Comparison of ENCODE assay signal across 16 cellular contexts in the genomic region with DNA sequence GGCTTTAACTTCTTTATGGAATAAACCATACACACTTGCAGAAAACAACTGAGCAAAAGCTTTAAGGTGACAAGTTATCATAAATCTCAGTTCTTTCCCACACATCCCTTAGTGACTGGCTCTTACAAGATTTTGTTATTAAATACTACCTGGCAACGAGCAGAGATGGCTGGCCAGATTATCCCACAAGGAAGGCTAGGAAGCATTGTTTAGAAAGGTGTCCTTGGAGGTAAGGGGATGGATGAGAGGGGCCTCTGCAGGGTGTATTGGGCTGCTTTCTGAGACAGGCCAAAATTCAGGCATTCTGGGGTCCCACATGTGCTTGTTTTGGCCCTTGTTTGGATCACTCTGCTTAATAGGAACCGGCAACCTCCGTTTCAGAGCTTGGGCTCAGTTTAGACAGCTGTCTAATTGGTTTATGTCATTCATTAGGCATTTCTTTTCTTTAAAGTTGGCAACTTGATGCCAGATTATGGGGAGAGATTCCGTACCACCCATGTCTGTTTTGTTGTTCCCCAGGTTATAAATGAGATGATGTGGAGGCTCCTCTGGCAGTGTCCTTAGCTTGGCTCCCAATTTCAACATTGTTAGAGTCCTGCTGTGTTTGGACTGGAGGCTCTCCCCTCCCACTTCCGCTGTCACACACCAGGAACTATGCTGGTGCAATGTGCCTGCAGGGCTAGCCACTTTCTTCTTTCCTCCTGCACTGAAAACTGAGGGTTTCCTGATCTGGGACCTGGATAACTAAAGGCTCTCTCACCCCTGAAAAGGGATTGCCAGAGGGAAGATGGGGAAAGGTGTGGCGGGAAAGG.
DNase-seq lines count a peak whose midpoint lies in the region; ATAC-seq and TF ChIP-seq lines count a peak whose summit lies in the region.
"Had no signal": no experiment of that assay in that cellular context is flagged by ENCODE, and none has a peak within 500 bp of the region (broad histone marks: within the 10 kb centered on the region; RNA-seq: fewer than 3 reads in every experiment).

No MANE protein-coding gene starts in this region.

- H3K4me2 ChIP-seq in GM23338 (no peak overlapping the region), mammary epithelial cell (ENCODE audit: insufficient read depth, low read depth, low read length) (peak overlapping the region; percentile 54), trophoblast cell (ENCODE audit: low read length) (no peak overlapping the region)
- H3K4me2 ChIP-seq: BLaER1 had no signal

- H2BK120ac ChIP-seq in trophoblast cell (ENCODE audit: insufficient read depth, low read length, poor library complexity) = no peak overlapping the region

- H3K27me3 ChIP-seq in GM23338 (ENCODE audit: insufficient read depth) (no peaks in the 10 kb centered on the region), mammary epithelial cell (ENCODE audit: insufficient read depth, low read length) (no peaks in the 10 kb centered on the region), trophoblast cell (ENCODE audit: insufficient read depth, low read length) (no peaks in the 10 kb centered on the region)
- H3K27me3 ChIP-seq: BLaER1, stomach had no signal

- peak overlapping the region; percentile 36 for H4K12ac ChIP-seq in trophoblast cell (ENCODE audit: low read depth, low read length)

- ATAC-seq in GM23338 = no peak
- ATAC-seq in HG02885 (IDR thresholded peaks at IDR 0.05; ENCODE audit: poor library complexity, unreplicated experiment) = no peak
- ATAC-seq in HG03196 (IDR thresholded peaks at IDR 0.05; ENCODE audit: unreplicated experiment) = no peak
- ATAC-seq: heart right ventricle; left ventricle myocardium superior; natural killer cell treated with Interleukin-12 subunit alpha and Interleukin-12 subunit beta and Interleukin-15 and Interleukin-18, amount 100 ng/mL, for 72 hours had no signal

- in situ Hi-C loops in mammary epithelial cell (cut with MboI; ENCODE audit: low sequenced_read_pairs in 2 of 2) (no loop called here), KBM-7 (cut with MboI; ENCODE audit: low pct_unique_long_range_greater_than_20kb, low sequenced_read_pairs) (no loop called here)

- H3K27ac ChIP-seq in GM23338 (ENCODE audit: low read depth) = no peak overlapping the region
- H3K27ac ChIP-seq in mammary epithelial cell (ENCODE audit: insufficient read depth, low read depth, low read length) = peak overlapping the region; percentile 72
- no peak overlapping the region for H3K27ac ChIP-seq in trophoblast cell (ENCODE audit: low read depth, low read length)
- H3K27ac ChIP-seq: BLaER1, heart right ventricle had no signal

- no peaks in the 10 kb centered on the region for H3K27me3 Mint-ChIP-seq in GM23338 (ENCODE audit: insufficient read depth, low read depth, poor library complexity)

- peaks cover 13% of the 10 kb centered on the region for H3K4me1 ChIP-seq in GM23338 (ENCODE audit: insufficient read depth)
- peaks cover 29% of the 10 kb centered on the region for H3K4me1 ChIP-seq in mammary epithelial cell (ENCODE audit: insufficient read depth, low read length)
- peaks cover 2 to 8% of the 10 kb centered on the region in 2 experiments for H3K4me1 ChIP-seq in trophoblast cell (ENCODE audit: control insufficient read depth in 1 of 2, insufficient read depth in 2 of 2, low read length in 2 of 2)
- H3K4me1 ChIP-seq: BLaER1, heart right ventricle, stomach had no signal

- H4K8ac ChIP-seq in trophoblast cell (ENCODE audit: low read depth, low read length) = peak overlapping the region; percentile 27

- H3K9ac ChIP-seq in mammary epithelial cell (ENCODE audit: insufficient read depth, low read length) (peak overlapping the region; percentile 53), trophoblast cell (ENCODE audit: low read length) (no peak overlapping the region)
- H3K9ac ChIP-seq: BLaER1 had no signal

- H4K20me1 ChIP-seq in GM23338 (replicated peaks; ENCODE audit: insufficient read depth) (no peaks in the 10 kb centered on the region), mammary epithelial cell (ENCODE audit: insufficient read depth, low read length) (no peaks in the 10 kb centered on the region)
- H4K20me1 ChIP-seq: BLaER1 had no signal

- no peak overlapping the region for H2BK5ac ChIP-seq in trophoblast cell (ENCODE audit: low read depth, low read length, poor library complexity)

- no peaks in the 10 kb centered on the region for H3K36me3 Mint-ChIP-seq in GM23338 (ENCODE audit: low read depth)
- H3K36me3 Mint-ChIP-seq: natural killer cell treated with Interleukin-12 subunit alpha and Interleukin-12 subunit beta and Interleukin-15 and Interleukin-18, amount 100 ng/mL, for 72 hours had no signal

- no peak overlapping the region for H3K4me3 Mint-ChIP-seq in GM23338
- H3K4me3 Mint-ChIP-seq: natural killer cell treated with Interleukin-12 subunit alpha and Interleukin-12 subunit beta and Interleukin-15 and Interleukin-18, amount 100 ng/mL, for 72 hours had no signal

- H3K27ac Mint-ChIP-seq in GM23338 = no peak overlapping the region
- H3K27ac Mint-ChIP-seq: natural killer cell treated with Interleukin-12 subunit alpha and Interleukin-12 subunit beta and Interleukin-15 and Interleukin-18, amount 100 ng/mL, for 72 hours had no signal

- H3K4ac ChIP-seq in trophoblast cell (ENCODE audit: low read depth, low read length) = no peak overlapping the region

- dilution Hi-C loops in mammary epithelial cell (cut with HindIII; ENCODE audit: low sequenced_read_pairs) = loop anchor here (5.0 kb wide), 1 partner anchor 49 kb away; no protein-coding TSS in a partner anchor

- BruUV-seq in mammary epithelial cell (replicated peaks; lab: Mats Ljungman, UMichigan) = TSS peak; percentile 61

- H3K79me1 ChIP-seq in trophoblast cell (ENCODE audit: low read length) = no peaks in the 10 kb centered on the region

- no peaks in the 10 kb centered on the region for H3F3A ChIP-seq in GM23338 (replicated peaks; ENCODE audit: low read depth)

- H3K18ac ChIP-seq in trophoblast cell (ENCODE audit: low read length) = no peak overlapping the region

- no peak overlapping the region for H2AK5ac ChIP-seq in trophoblast cell (ENCODE audit: low read length)

- no peaks in the 10 kb centered on the region; the same call in 1 of the 3 replicates for H3K9me3 Mint-ChIP-seq in GM23338
- H3K9me3 Mint-ChIP-seq: natural killer cell treated with Interleukin-12 subunit alpha and Interleukin-12 subunit beta and Interleukin-15 and Interleukin-18, amount 100 ng/mL, for 72 hours had no signal

- no peak overlapping the region for H2BK12ac ChIP-seq in trophoblast cell (ENCODE audit: low read length)

- CTCF ChIA-PET in mammary epithelial cell (lab: Charles Lee; ENCODE audit: low non-redundant PET) = no interaction called here

- H3K36me3 ChIP-seq in GM23338 (ENCODE audit: insufficient read depth) (no peaks in the 10 kb centered on the region), mammary epithelial cell (ENCODE audit: insufficient read depth, low read length) (no peaks in the 10 kb centered on the region), trophoblast cell (ENCODE audit: control insufficient read depth in 1 of 2, insufficient read depth in 2 of 2, low read length in 2 of 2) (no peaks in the 10 kb centered on the region)
- H3K36me3 ChIP-seq: BLaER1, heart right ventricle, stomach had no signal

- no peaks in the 10 kb centered on the region for H3K9me2 ChIP-seq in GM23338 (ENCODE audit: insufficient read depth)

- intact Hi-C loops in mammary epithelial cell (cut with micrococcal nuclease) = no loop called here

- 0 out of 2 replicates have a peak overlapping the region, but pooled peaks have one; percentile 52 for H2AFZ ChIP-seq in GM23338
- peak overlapping the region; percentile 87 for H2AFZ ChIP-seq in mammary epithelial cell (ENCODE audit: low read depth, low read length)
- H2AFZ ChIP-seq in trophoblast cell (ENCODE audit: insufficient read depth, low read length, poor library complexity) = no peak overlapping the region

- WGBS in mammary epithelial cell (ENCODE audit: low coverage, missing lambda C conversion rate) = 7% methylated on average over 6 of the region's 6 CpGs
- no CpG with 5 or more reads among the region's 6 CpGs for WGBS in trophoblast cell (ENCODE audit: extremely low coverage, insufficient coverage, insufficient read length)

- no peaks in the 10 kb centered on the region for H3K79me2 ChIP-seq in GM23338 (replicated peaks; ENCODE audit: insufficient read depth)
- H3K79me2 ChIP-seq in mammary epithelial cell (ENCODE audit: insufficient read depth, low read length) = no peaks in the 10 kb centered on the region
- H3K79me2 ChIP-seq in trophoblast cell (ENCODE audit: control insufficient read depth, insufficient read depth, low read length, poor library complexity) = no peaks in the 10 kb centered on the region

- no peak overlapping the region for H3K23ac ChIP-seq in trophoblast cell (ENCODE audit: low read length)

- no peak overlapping the region for H3K4me3 ChIP-seq in GM23338
- no peak overlapping the region for H3K4me3 ChIP-seq in mammary epithelial cell (replicated peaks in 1 of 3; ENCODE audit: insufficient read depth in 1 of 3, low read depth in 2 of 3, low read length in 3 of 3)
- H3K4me3 ChIP-seq in trophoblast cell (ENCODE audit: low read depth, low read length) = no peak overlapping the region
- H3K4me3 ChIP-seq: BLaER1, heart right ventricle, stomach had no signal

- H4K91ac ChIP-seq in trophoblast cell (ENCODE audit: low read depth, low read length) = no peak overlapping the region

- TF ChIP-seq CTCF in GM23338 (conservative IDR thresholded peaks at IDR 0.05; ENCODE audit: low read depth in 2 of 2) = no peak
- no peak for TF ChIP-seq CTCF in mammary epithelial cell (conservative IDR thresholded peaks at IDR 0.05 in 1 of 2, IDR thresholded peaks at IDR 0.05 in 1 of 2; ENCODE audit: extremely low read depth in 1 of 2, insufficient read depth in 1 of 2, low read depth in 1 of 2, low read length in 2 of 2)

- H3K9me3 ChIP-seq in mammary epithelial cell (replicated peaks; ENCODE audit: insufficient read depth, low read length) (no peaks in the 10 kb centered on the region), trophoblast cell (ENCODE audit: insufficient read depth, low read depth, low read length) (no peaks in the 10 kb centered on the region)
- H3K9me3 ChIP-seq: BLaER1, stomach had no signal

- peaks cover 17% of the 10 kb centered on the region for H3K4me1 Mint-ChIP-seq in GM23338

- H3K14ac ChIP-seq in trophoblast cell (ENCODE audit: low read length) = no peak overlapping the region

- no peak for DNase-seq in GM23338 (ENCODE audit: low spot score)
- DNase-seq in NCI-H446 treated with DMSO at 0.1 percent for 48 hours (lab: John Stamatoyannopoulos, UW) = peak; percentile 50
- peak; percentile 41 for DNase-seq in mammary epithelial cell
- DNase-seq in trophoblast cell = peak; percentile 76 to 82
- DNase-seq in UCSD-AML1 (lab: John Stamatoyannopoulos, UW; ENCODE audit: unreplicated experiment) = no peak
- DNase-seq in KBM-7 = no peak
- DNase-seq: activated naive CD4-positive, alpha-beta T cell treated with anti-CD3 and anti-CD28 coated beads, Interleukin-2, amount 50 U/mL, for 16 hours; heart right ventricle; left ventricle myocardium superior; NCI-H345; SHP77 treated with DMSO at 0.1 percent for 48 hours; stomach had no signal

Comparison
In these comparisons a context has a peak if more than half of its experiments do, and no peak if none do; other contexts are left out.
1. DNase-seq: peak in NCI-H446 treated with DMSO at 0.1 percent for 48 hours (single experiment), mammary epithelial cell (single experiment) and trophoblast cell (2 of 2); none in GM23338 (single experiment), UCSD-AML1 (single experiment) and KBM-7 (single experiment).